In the genomic region with DNA sequence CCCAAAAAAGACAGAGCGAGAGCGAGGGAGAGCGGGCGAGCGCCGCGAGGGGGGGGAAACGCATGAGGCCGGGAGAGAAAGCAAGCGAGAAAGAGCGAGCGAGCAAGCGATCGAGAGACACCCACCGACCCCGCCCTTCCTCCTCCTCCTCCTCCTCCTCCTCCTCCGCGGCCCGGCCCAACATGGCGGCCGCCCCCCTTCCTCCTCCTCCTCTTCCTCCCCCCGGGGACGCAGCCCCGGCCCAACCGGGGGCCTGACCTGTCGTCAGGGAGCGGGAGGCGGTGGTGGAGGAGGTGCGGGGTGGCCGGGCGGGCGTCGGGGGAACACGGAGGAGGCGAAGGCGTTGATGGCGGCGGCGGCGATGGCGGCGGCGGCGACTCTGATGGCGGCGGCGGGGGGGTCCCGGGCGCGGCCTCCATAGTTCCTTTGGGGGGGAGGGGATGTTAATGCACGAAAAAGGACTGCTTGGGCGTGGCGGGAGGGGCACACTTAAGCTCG, we compare ENCODE assay signal across 8 cellular contexts. TPM values are rescaled to one million over a fixed set of nuclear protein-coding genes. Genes with fewer than 3 reads are reported as not detected.
A peak's percentile ranks its signal among the peaks of the same experiment; 100 is the strongest.
DNase-seq lines count a peak whose midpoint lies in the region; ATAC-seq and TF ChIP-seq lines count a peak whose summit lies in the region.

No MANE protein-coding gene starts in this region.

- no peaks in the 10 kb centered on the region for H3K9me3 Mint-ChIP-seq in endodermal cell
- H3K9me3 Mint-ChIP-seq in mesothelial cell of epicardium, result no peaks in the 10 kb centered on the region

- H3K27ac ChIP-seq in endodermal cell (ENCODE audit: low read depth, low read length), result peak overlapping the region; percentile 97

- no peaks in the 10 kb centered on the region for H3K9me3 ChIP-seq in endodermal cell (ENCODE audit: control insufficient read depth, low read length)

- H3K9ac ChIP-seq in endodermal cell (ENCODE audit: extremely low read depth, low read length, poor library complexity, severe bottlenecking), result peak overlapping the region; percentile 98

- TF ChIP-seq CTCF in endodermal cell (conservative IDR thresholded peaks at IDR 0.05) (no peak), mesothelial cell of epicardium (IDR thresholded peaks at IDR 0.05; ENCODE audit: unreplicated experiment) (no peak)

- H3K36me3 Mint-ChIP-seq in endodermal cell (ENCODE audit: low read depth) (peaks cover 15% of the 10 kb centered on the region), mesothelial cell of epicardium (no peaks in the 10 kb centered on the region)

- WGBS in endodermal cell (ENCODE audit: insufficient coverage in 1 of 2, insufficient read length in 1 of 2), 2 experiments, result 0% methylated on average over 10 to 49 of the region's 54 CpGs

- peak overlapping the region; percentile 97 for H3K4me3 ChIP-seq in endodermal cell (ENCODE audit: low read length)

- ATAC-seq in HG03521 (IDR thresholded peaks at IDR 0.05; ENCODE audit: unreplicated experiment), result peak; percentile 21

- H3K27ac Mint-ChIP-seq in endodermal cell (peak overlapping the region; percentile 99), mesothelial cell of epicardium (peak overlapping the region; percentile 100)

- no peaks in the 10 kb centered on the region for H3K27me3 ChIP-seq in endodermal cell (ENCODE audit: control insufficient read depth, insufficient read depth, low read length, poor library complexity, severe bottlenecking)

- peak overlapping the region; percentile 91 for H3K4me3 Mint-ChIP-seq in endodermal cell
- peak overlapping the region; percentile 89 for H3K4me3 Mint-ChIP-seq in mesothelial cell of epicardium

- peaks cover 17% of the 10 kb centered on the region for H3K36me3 ChIP-seq in endodermal cell (ENCODE audit: control insufficient read depth, insufficient read depth, low read length)

- DNase-seq in NCI-H1417 (lab: John Stamatoyannopoulos, UW) (peak; percentile 83 to 87 (median 83)), NCI-H1417 treated with DMSO at 0.1 percent for 48 hours (lab: John Stamatoyannopoulos, UW) (no peak), NOMO-1 treated with DMSO at 0.1 percent for 48 hours (lab: John Stamatoyannopoulos, UW; ENCODE audit: unreplicated experiment) (peak; percentile 87), endodermal cell (peak; percentile 91), mesothelial cell of epicardium (ENCODE audit: low spot score in 2 of 2, unreplicated experiment in 2 of 2) (peak; percentile 81)
- peak; percentile 71 for DNase-seq in activated CD8-positive, alpha-beta memory T cell treated with anti-CD3 and anti-CD28 coated beads, Interleukin-2, amount 50 U/mL, for 24 hours (ENCODE audit: extremely low read depth)
- DNase-seq in stimulated activated CD8-positive, alpha-beta memory T cell treated with anti-CD3 and anti-CD28 coated beads, Interleukin-15, amount 100 ng/mL, for 4 hours (ENCODE audit: low read depth in 2 of 2), result peak; percentile 81 to 83

- H3K27me3 Mint-ChIP-seq in endodermal cell (ENCODE audit: insufficient read depth), result no peaks in the 10 kb centered on the region
- no peaks in the 10 kb centered on the region for H3K27me3 Mint-ChIP-seq in mesothelial cell of epicardium (ENCODE audit: low read depth)

- H3K4me1 ChIP-seq in endodermal cell (ENCODE audit: control insufficient read depth, insufficient read depth, low read length), result peaks cover 2% of the 10 kb centered on the region

- peaks cover 34% of the 10 kb centered on the region for H3K4me1 Mint-ChIP-seq in endodermal cell
- peaks cover 53% of the 10 kb centered on the region for H3K4me1 Mint-ChIP-seq in mesothelial cell of epicardium

RNA-seq across cellular contexts. Expression of gene ZC3H4, which starts 1.4 kb away (rescaled TPM):
- total RNA-seq in endodermal cell, result 10 to 100 TPM; 64.9 to 82.5 TPM
- polyA plus RNA-seq in endodermal cell (2013, experiment 1 of 2), result 23.7 TPM
- 23.5 TPM for polyA plus RNA-seq in endodermal cell (2013, experiment 2 of 2)
- total RNA-seq in mesothelial cell of epicardium, result 65.3 to 68.7 TPM (median 67.9 TPM) in 3 replicates

RNA-seq across cellular contexts. Expression of gene SAE1, which starts 18.4 kb away (rescaled TPM):
- total RNA-seq in endodermal cell (100 to 1,000 TPM; 187 to 240 TPM), mesothelial cell of epicardium (137 to 141 TPM (median 138 TPM) in 3 replicates)
- polyA plus RNA-seq in endodermal cell (2013, experiment 1 of 2), result 185 TPM
- 176 TPM for polyA plus RNA-seq in endodermal cell (2013, experiment 2 of 2)
